ENCODE assay signal across 1 cellular context in genomic region chr22:42601879-42602465, GRCh38.
TF ChIP-seq lines count a peak whose summit lies in the region.

No MANE protein-coding gene starts in this region.

TF ChIP-seq in HepG2, 621 proteins besides CTCF, POLR2A, EP300 and RAD21 (continued from another document and continues in another):
- peak; percentile 71 for TF ChIP-seq ZNF609 (CRISPR knock-in tag; IDR thresholded peaks at IDR 0.05; ENCODE audit: borderline replicate concordance)
- TF ChIP-seq ZNF550 (CRISPR knock-in tag; IDR thresholded peaks at IDR 0.05; ENCODE audit: borderline replicate concordance) = no peak
- no peak for TF ChIP-seq NFYB (CRISPR knock-in tag; IDR thresholded peaks at IDR 0.05)
- TF ChIP-seq KAT8 (CRISPR knock-in tag; IDR thresholded peaks at IDR 0.05) = 0 out of 2 replicates have a peak, but pooled peaks have one; percentile 41
- TF ChIP-seq POGK (CRISPR knock-in tag; conservative IDR thresholded peaks at IDR 0.05) = no peak
- no peak for TF ChIP-seq ZNF512B (CRISPR knock-in tag; IDR thresholded peaks at IDR 0.05; ENCODE audit: borderline replicate concordance)
- no peak for TF ChIP-seq SMARCE1 (IDR thresholded peaks at IDR 0.05; ENCODE audit: borderline replicate concordance)
- TF ChIP-seq HIC2 (CRISPR knock-in tag; IDR thresholded peaks at IDR 0.05; ENCODE audit: low read depth) = no peak
- peak; percentile 73; the same call in 1 of the 2 replicates for TF ChIP-seq ZNF816 (CRISPR knock-in tag; IDR thresholded peaks at IDR 0.05; ENCODE audit: borderline replicate concordance)
- TF ChIP-seq REXO4 (CRISPR knock-in tag; IDR thresholded peaks at IDR 0.05; ENCODE audit: borderline replicate concordance) = no peak
- no peak for TF ChIP-seq ATF7-NPFF (CRISPR knock-in tag; IDR thresholded peaks at IDR 0.05; ENCODE audit: low read depth)
- TF ChIP-seq LCORL (IDR thresholded peaks at IDR 0.05) = no peak
- TF ChIP-seq LCORL (CRISPR knock-in tag; IDR thresholded peaks at IDR 0.05) = peak; percentile 83
- TF ChIP-seq MZF1 (CRISPR knock-in tag; IDR thresholded peaks at IDR 0.05; ENCODE audit: borderline replicate concordance) = no peak
- TF ChIP-seq NR2C2 (CRISPR knock-in tag; IDR thresholded peaks at IDR 0.05; ENCODE audit: borderline replicate concordance) = peak; percentile 35; the same call in 1 of the 2 replicates
- no peak for TF ChIP-seq ZNF773 (CRISPR knock-in tag; IDR thresholded peaks at IDR 0.05; ENCODE audit: borderline replicate concordance)
- no peak for TF ChIP-seq ZNF639 (CRISPR knock-in tag; conservative IDR thresholded peaks at IDR 0.05)
- peak; percentile 5; the same call in 1 of the 2 replicates for TF ChIP-seq TFDP1 (CRISPR knock-in tag; IDR thresholded peaks at IDR 0.05; ENCODE audit: borderline replicate concordance)
- TF ChIP-seq GMEB1 (CRISPR knock-in tag; IDR thresholded peaks at IDR 0.05; ENCODE audit: borderline replicate concordance) = peak; percentile 29; the same call in 1 of the 2 replicates
- peak; percentile 92 for TF ChIP-seq SAP130 (CRISPR knock-in tag; IDR thresholded peaks at IDR 0.05; ENCODE audit: low read depth)
- no peak for TF ChIP-seq SUZ12 (IDR thresholded peaks at IDR 0.05; ENCODE audit: low read depth, low read length)
- no peak for TF ChIP-seq ZNF619 (CRISPR knock-in tag; IDR thresholded peaks at IDR 0.05)
- no peak for TF ChIP-seq ZNF768 (CRISPR knock-in tag; IDR thresholded peaks at IDR 0.05)
- no peak for TF ChIP-seq HIVEP1 (CRISPR knock-in tag; IDR thresholded peaks at IDR 0.05)
- TF ChIP-seq HDAC2 (CRISPR knock-in tag; IDR thresholded peaks at IDR 0.05) = peak; percentile 88
- no peak for TF ChIP-seq MED8 (CRISPR knock-in tag; IDR thresholded peaks at IDR 0.05; ENCODE audit: insufficient replicate concordance)
- no peak for TF ChIP-seq SMYD3 (CRISPR knock-in tag; IDR thresholded peaks at IDR 0.05)
- no peak for TF ChIP-seq TIGD3 (CRISPR knock-in tag; IDR thresholded peaks at IDR 0.05; ENCODE audit: borderline replicate concordance)
- no peak for TF ChIP-seq TCF12 (IDR thresholded peaks at IDR 0.05)
- TF ChIP-seq TCF12 (CRISPR knock-in tag; IDR thresholded peaks at IDR 0.05) = no peak
- TF ChIP-seq ZNF577 (CRISPR knock-in tag; IDR thresholded peaks at IDR 0.05; ENCODE audit: borderline replicate concordance, low read depth) = no peak
- no peak for TF ChIP-seq ZNF589 (CRISPR knock-in tag; conservative IDR thresholded peaks at IDR 0.05)
- TF ChIP-seq ZNF547 (CRISPR knock-in tag; IDR thresholded peaks at IDR 0.05) = peak; percentile 32; the same call in 1 of the 2 replicates
- peak; percentile 39; the same call in 1 of the 2 replicates for TF ChIP-seq HHEX (CRISPR knock-in tag; IDR thresholded peaks at IDR 0.05)
- TF ChIP-seq ARID3A (IDR thresholded peaks at IDR 0.05; ENCODE audit: low read depth, low read length) = 0 out of 2 replicates have a peak, but pooled peaks have one; percentile 40
- TF ChIP-seq SIX4 (CRISPR knock-in tag; IDR thresholded peaks at IDR 0.05) = no peak
- peak; percentile 43; the same call in 1 of the 2 replicates for TF ChIP-seq KDM6A (CRISPR knock-in tag; IDR thresholded peaks at IDR 0.05; ENCODE audit: low read depth)
- TF ChIP-seq ASH2L (IDR thresholded peaks at IDR 0.05; ENCODE audit: insufficient read length, low read depth, low read length) = no peak
- TF ChIP-seq ATF2 (CRISPR knock-in tag; IDR thresholded peaks at IDR 0.05) = 0 out of 2 replicates have a peak, but pooled peaks have one; percentile 29
- TF ChIP-seq ZNF850 (CRISPR knock-in tag; conservative IDR thresholded peaks at IDR 0.05) = 0 out of 2 replicates have a peak, but pooled peaks have one; percentile 32
- no peak for TF ChIP-seq NCOA5 (CRISPR knock-in tag; IDR thresholded peaks at IDR 0.05)
- no peak for TF ChIP-seq TMF1 (CRISPR knock-in tag; IDR thresholded peaks at IDR 0.05; ENCODE audit: low read depth)
